ENCODE assay signal across 30 cellular contexts in the genomic region with DNA sequence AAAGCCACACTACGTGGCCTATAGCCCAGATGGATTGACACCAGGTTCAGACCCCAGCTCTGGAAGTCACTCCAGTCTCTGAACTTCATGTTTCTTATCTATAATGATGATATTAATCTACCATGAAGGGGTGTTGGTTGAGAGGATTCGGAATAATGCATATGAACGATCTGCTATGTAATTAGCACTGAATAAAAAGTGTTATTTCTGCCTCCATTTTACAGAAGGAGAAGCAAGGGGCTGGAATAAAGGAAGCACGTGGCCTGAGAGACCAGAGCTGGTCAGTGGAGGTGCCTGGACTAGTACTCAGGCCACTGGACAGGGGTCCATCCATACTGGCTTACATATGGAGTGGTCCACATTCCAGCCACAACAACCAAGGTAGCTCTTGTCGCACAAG.
A peak's percentile ranks its signal among the peaks of the same experiment; 100 is the strongest.
DNase-seq lines count a peak whose midpoint lies in the region; ATAC-seq and TF ChIP-seq lines count a peak whose summit lies in the region.
"Had no signal": no experiment of that assay in that cellular context is flagged by ENCODE, and none has a peak within 500 bp of the region (broad histone marks: within the 10 kb centered on the region; RNA-seq: fewer than 3 reads in every experiment).

No MANE protein-coding gene starts in this region.

- H2AK5ac ChIP-seq in mesendoderm (ENCODE audit: low read length): no peak overlapping the region
- H2AK5ac ChIP-seq in neuronal stem cell (ENCODE audit: low read depth, low read length): no peak overlapping the region

- H2AFZ ChIP-seq in neuronal stem cell (ENCODE audit: low read length): no peak overlapping the region

- H3K36me3 ChIP-seq in mesendoderm (ENCODE audit: control insufficient read depth, insufficient read depth, low read length) (no peaks in the 10 kb centered on the region), neuronal stem cell (replicated peaks in 1 of 2; ENCODE audit: control insufficient read depth in 2 of 2, insufficient read depth in 2 of 2, low read length in 2 of 2) (no peaks in the 10 kb centered on the region), Peyer's patch (no peaks in the 10 kb centered on the region)
- H3K36me3 ChIP-seq: BE2C; BLaER1; BLaER1 treated with 17β-estradiol and CSF1 and Interleukin-3, amounts not matched to agents 10 nM and 100 nM had no signal

- H3K4me3 ChIP-seq in mesendoderm (ENCODE audit: low read length) (no peak overlapping the region), neuronal stem cell (ENCODE audit: low read length in 2 of 2) (no peak overlapping the region), Peyer's patch (no peak overlapping the region)
- H3K4me3 ChIP-seq: A549; BLaER1; BLaER1 treated with 17β-estradiol and CSF1 and Interleukin-3, amounts not matched to agents 10 nM and 100 nM had no signal

- H2BK12ac ChIP-seq in neuronal stem cell (ENCODE audit: low read length): no peak overlapping the region

- no peak overlapping the region for H3K14ac ChIP-seq in neuronal stem cell (ENCODE audit: low read length)

- H2BK120ac ChIP-seq in mesendoderm (ENCODE audit: low read depth, low read length) (no peak overlapping the region), neuronal stem cell (ENCODE audit: low read depth, low read length) (no peak overlapping the region)

- no peak overlapping the region for H4K91ac ChIP-seq in neuronal stem cell (ENCODE audit: low read depth, low read length, poor library complexity)

- H3K23ac ChIP-seq in mesendoderm (ENCODE audit: low read length) (peak overlapping the region; percentile 66), neuronal stem cell (ENCODE audit: low read depth, low read length, poor library complexity) (no peak overlapping the region)

- no peak overlapping the region for H3K56ac ChIP-seq in mesendoderm (ENCODE audit: low read length)

- H3K4me1 ChIP-seq in mesendoderm (ENCODE audit: control insufficient read depth, low read depth, low read length) (no peaks in the 10 kb centered on the region), neuronal stem cell (ENCODE audit: control insufficient read depth in 2 of 2, insufficient read depth in 1 of 2, low read depth in 1 of 2, low read length in 2 of 2) (peaks cover 3 to 9% of the 10 kb centered on the region in 2 donors), Peyer's patch (no peaks in the 10 kb centered on the region)
- H3K4me1 ChIP-seq: BE2C; BLaER1; BLaER1 treated with 17β-estradiol and CSF1 and Interleukin-3, amounts not matched to agents 10 nM and 100 nM had no signal

- no peak overlapping the region for H3K4ac ChIP-seq in mesendoderm (ENCODE audit: low read depth, low read length)
- H3K4ac ChIP-seq in neuronal stem cell (ENCODE audit: low read length): no peak overlapping the region

- H3K79me1 ChIP-seq in mesendoderm (ENCODE audit: low read length): no peaks in the 10 kb centered on the region
- no peaks in the 10 kb centered on the region for H3K79me1 ChIP-seq in neuronal stem cell (ENCODE audit: low read depth, low read length)

- H4K5ac ChIP-seq in mesendoderm (ENCODE audit: low read length): no peak overlapping the region

- TF ChIP-seq CTCF in Peyer's patch (IDR thresholded peaks at IDR 0.05): no peak

- H2BK15ac ChIP-seq in mesendoderm (replicated peaks; ENCODE audit: low read depth): no peak overlapping the region
- peak overlapping the region; percentile 35 for H2BK15ac ChIP-seq in neuronal stem cell (ENCODE audit: low read length)

- no peak overlapping the region for H3K18ac ChIP-seq in mesendoderm (ENCODE audit: low read length)
- H3K18ac ChIP-seq in neuronal stem cell (ENCODE audit: low read length): no peak overlapping the region

- no peak overlapping the region for H3K27ac ChIP-seq in mesendoderm (ENCODE audit: low read depth, low read length)
- H3K27ac ChIP-seq in neuronal stem cell (replicated peaks; ENCODE audit: low read length): no peak overlapping the region
- H3K27ac ChIP-seq in Peyer's patch: no peak overlapping the region
- H3K27ac ChIP-seq: 22Rv1; A549; BLaER1; BLaER1 treated with 17β-estradiol and CSF1 and Interleukin-3, amounts not matched to agents 10 nM and 100 nM; C4-2B had no signal

- H2BK5ac ChIP-seq in mesendoderm (ENCODE audit: low read length) (no peak overlapping the region), neuronal stem cell (ENCODE audit: low read length) (no peak overlapping the region)

- ATAC-seq in GM19328 (IDR thresholded peaks at IDR 0.05; ENCODE audit: unreplicated experiment): no peak
- ATAC-seq: A549; CD8-positive, alpha-beta T cell had no signal

- H3K79me2 ChIP-seq in mesendoderm (ENCODE audit: control insufficient read depth, insufficient read depth, low read length): no peaks in the 10 kb centered on the region

- no peak overlapping the region for H3K9ac ChIP-seq in mesendoderm (ENCODE audit: low read length)
- no peak overlapping the region for H3K9ac ChIP-seq in neuronal stem cell (ENCODE audit: low read depth, low read length, poor library complexity)
- H3K9ac ChIP-seq: BLaER1; BLaER1 treated with 17β-estradiol and CSF1 and Interleukin-3, amounts not matched to agents 10 nM and 100 nM had no signal

- TF ChIP-seq POLR2A in Peyer's patch (IDR thresholded peaks at IDR 0.05): no peak

- H3K27me3 ChIP-seq in mesendoderm (ENCODE audit: insufficient read depth, low read length, poor library complexity) (no peaks in the 10 kb centered on the region), neuronal stem cell (ENCODE audit: control insufficient read depth in 3 of 3, insufficient read depth in 3 of 3, low read depth in 1 of 3, low read length in 3 of 3) (peaks cover 0 to 10% (median 0%) of the 10 kb centered on the region in 3 experiments), Peyer's patch (no peaks in the 10 kb centered on the region)
- H3K27me3 ChIP-seq: BE2C; BLaER1; BLaER1 treated with 17β-estradiol and CSF1 and Interleukin-3, amounts not matched to agents 10 nM and 100 nM had no signal

- peak; percentile 94 for DNase-seq in SK-N-DZ (ENCODE audit: low spot score)
- DNase-seq in mesendoderm: no peak
- no peak for DNase-seq in neuronal stem cell (ENCODE audit: low spot score)
- DNase-seq in Peyer's patch: no peak
- DNase-seq in DMS53 (lab: John Stamatoyannopoulos, UW): no peak
- DNase-seq: 8988T; ACHN; AML-193; BE2C; C1 segment of cervical spinal cord; Caco-2; Calu3; CD4-positive, alpha-beta memory T cell; CD4-positive, alpha-beta T cell; CD4-positive, CD25-positive, alpha-beta regulatory T cell; CD8-positive, alpha-beta memory T cell; CD8-positive, alpha-beta T cell; COR-L47; DMS 273 treated with DMSO at 0.1 percent for 48 hours; DMS153; DMS79; DMS79 treated with DMSO at 0.1 percent for 48 hours; DND-41; EL had no signal

- no CpG with 5 or more reads among the region's 5 CpGs for WGBS in mesendoderm (ENCODE audit: extremely low coverage, insufficient coverage, low lambda C conversion rate)
- WGBS in neuronal stem cell (ENCODE audit: extremely low coverage in 2 of 2, insufficient read length in 2 of 2, insufficient replicate concordance in 1 of 2), 2 donors: no CpG with 5 or more reads among the region's 5 CpGs

- H4K8ac ChIP-seq in mesendoderm (ENCODE audit: low read depth, low read length) (no peak overlapping the region), neuronal stem cell (ENCODE audit: low read depth, low read length) (no peak overlapping the region)

- H3K4me2 ChIP-seq in mesendoderm (ENCODE audit: low read length) (no peak overlapping the region), neuronal stem cell (ENCODE audit: insufficient read depth, low read length, poor library complexity, severe bottlenecking) (no peak overlapping the region)
- H3K4me2 ChIP-seq: A549; BLaER1; BLaER1 treated with 17β-estradiol and CSF1 and Interleukin-3, amounts not matched to agents 10 nM and 100 nM had no signal

- H3K9me3 ChIP-seq in neuronal stem cell (replicated peaks in 1 of 2; ENCODE audit: control insufficient read depth in 2 of 2, insufficient read depth in 1 of 2, low read depth in 1 of 2, low read length in 2 of 2) (no peaks in the 10 kb centered on the region), Peyer's patch (no peaks in the 10 kb centered on the region)
- H3K9me3 ChIP-seq: A549; BE2C; BLaER1; BLaER1 treated with 17β-estradiol and CSF1 and Interleukin-3, amounts not matched to agents 10 nM and 100 nM; Caco-2 had no signal
